ENCODE assay signal across 1 cellular context in genomic region chr1:59997479-59997878, GRCh38.
A peak's percentile ranks its signal among the peaks of the same experiment; 100 is the strongest.
TF ChIP-seq lines count a peak whose summit lies in the region.

No MANE protein-coding gene starts in this region.

TF ChIP-seq in GM23338, 12 proteins besides CTCF, POLR2A, EP300 and RAD21 (continued from another document):
- peak; percentile 95 for TF ChIP-seq ZNF462 (CRISPR knock-in tag; IDR thresholded peaks at IDR 0.05)
